ENCODE assay signal across 1 cellular context in the genomic region with DNA sequence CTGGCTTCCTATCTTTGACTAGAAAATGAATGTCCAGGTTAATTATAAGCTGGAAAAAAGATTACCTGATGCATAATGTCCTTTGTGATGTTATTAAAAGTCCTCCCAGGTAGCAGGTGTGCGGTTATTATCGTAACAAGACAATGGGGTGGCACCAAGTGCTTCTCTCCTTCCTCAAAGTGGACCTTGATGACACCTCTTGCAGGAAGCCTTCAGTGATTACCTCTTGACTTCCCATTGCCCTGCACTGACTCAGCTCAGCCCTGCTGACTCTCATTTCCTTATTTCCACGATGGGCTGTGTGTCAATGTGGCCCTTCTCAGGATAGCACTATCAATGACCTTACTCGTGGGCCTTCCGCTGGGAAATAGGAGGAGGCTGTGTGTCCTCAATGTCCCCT.
TF ChIP-seq lines count a peak whose summit lies in the region.

No MANE protein-coding gene starts in this region.

TF ChIP-seq in K562, 482 proteins besides CTCF, POLR2A, EP300 and RAD21:
- TF ChIP-seq CHD7 (IDR thresholded peaks at IDR 0.05; ENCODE audit: low read depth, low read length) (no peak), NEUROD1 (IDR thresholded peaks at IDR 0.05; ENCODE audit: borderline replicate concordance, low read depth, low read length, partially characterized antibody) (no peak), MYC (IDR thresholded peaks at IDR 0.05; ENCODE audit: low read depth, low read length) (no peak), MYC (CRISPR knock-in tag; IDR thresholded peaks at IDR 0.05; ENCODE audit: borderline replicate concordance, low read depth) (no peak), NCOR1 (IDR thresholded peaks at IDR 0.05) (no peak), ZNF436 (CRISPR knock-in tag; IDR thresholded peaks at IDR 0.05) (peak; percentile 75), YBX1 (IDR thresholded peaks at IDR 0.05) (no peak), MNT (conservative IDR thresholded peaks at IDR 0.05) (no peak), ZFP36 (IDR thresholded peaks at IDR 0.05; ENCODE audit: low read depth, low read length, partially characterized antibody) (peak; percentile 96), NR1H2 (CRISPR knock-in tag; IDR thresholded peaks at IDR 0.05) (no peak), HMG20B (CRISPR knock-in tag; IDR thresholded peaks at IDR 0.05) (no peak)
